12 cellular contexts compared by ENCODE assay signal in the genomic region with DNA sequence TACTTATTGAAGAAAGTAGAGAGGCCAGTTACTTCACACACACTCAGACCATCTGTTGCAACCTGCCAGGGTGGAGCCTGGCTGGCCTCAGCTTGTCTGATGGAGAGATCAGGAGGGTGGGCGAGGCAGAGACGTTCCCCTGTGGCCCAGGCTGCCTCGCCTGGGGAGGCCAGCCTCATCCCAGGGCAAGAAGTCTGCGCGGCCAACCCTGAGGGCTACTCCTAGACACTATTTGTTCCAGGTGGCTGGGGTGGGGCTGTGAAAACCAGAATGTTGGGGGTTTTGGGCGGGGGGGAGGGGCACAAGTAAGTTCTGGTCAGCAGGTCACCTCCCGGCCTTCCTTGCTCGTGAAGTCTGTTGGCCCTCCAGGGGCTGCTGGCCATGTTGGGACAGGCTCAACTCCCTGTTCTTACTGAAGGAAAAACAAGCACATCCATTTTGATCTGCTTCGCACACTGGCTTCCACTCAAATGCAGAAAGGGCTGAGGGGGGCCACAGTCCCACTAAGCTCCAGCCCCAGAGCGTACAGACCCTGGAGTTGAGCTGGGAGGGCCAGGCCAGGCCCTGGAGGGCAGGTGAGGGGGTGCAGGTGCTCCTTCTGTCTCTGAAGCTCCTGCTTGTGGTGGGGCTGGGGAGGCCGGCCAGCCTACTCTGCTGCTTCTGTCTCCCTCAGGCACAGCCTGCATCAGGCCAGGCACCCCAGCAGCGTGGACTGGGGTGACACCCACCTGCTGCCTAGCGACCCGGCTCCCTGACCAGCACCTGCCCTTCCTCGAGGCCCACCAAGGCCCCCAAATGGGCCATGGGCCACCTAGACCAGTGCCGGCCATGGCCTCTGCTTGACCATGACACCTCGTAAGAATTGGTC. TPM values are rescaled to one million over a fixed set of nuclear protein-coding genes. Genes with fewer than 3 reads are reported as not detected.
A peak's percentile ranks its signal among the peaks of the same experiment; 100 is the strongest.
DNase-seq lines count a peak whose midpoint lies in the region; ATAC-seq, FAIRE-seq and TF ChIP-seq lines count a peak whose summit lies in the region.
"Had no signal": no experiment of that assay in that cellular context is flagged by ENCODE, and none has a peak within 500 bp of the region (broad histone marks: within the 10 kb centered on the region; RNA-seq: fewer than 3 reads in every experiment).

No MANE protein-coding gene starts in this region.

- intact Hi-C loops in kidney (cut with DNase I), result no loop called here
- intact Hi-C loops in tibial artery (cut with DNase I; ENCODE audit: low total_unique reads), result no loop called here

- H3K27ac ChIP-seq in RWPE1 (peak overlapping the region; percentile 41; the same call in 1 of the 2 replicates), kidney (ENCODE audit: low read depth in 2 of 2, low read length in 2 of 2) (no peak overlapping the region), tibial artery (no peak overlapping the region)

- H3K4me1 ChIP-seq in kidney (ENCODE audit: control insufficient read depth in 1 of 2, insufficient read depth in 1 of 2, low read depth in 1 of 2, low read length in 2 of 2), result no peaks in the 10 kb centered on the region
- H3K4me1 ChIP-seq in tibial artery, result no peaks in the 10 kb centered on the region

- H3K4me3 ChIP-seq in kidney (ENCODE audit: low read length in 2 of 2) (no peak overlapping the region), tibial artery (no peak overlapping the region)

- DNase-seq in activated CD8-positive, alpha-beta memory T cell treated with anti-CD3 and anti-CD28 coated beads for 24 hours, result peak; percentile 56
- DNase-seq in activated CD8-positive, alpha-beta memory T cell treated with anti-CD3 and anti-CD28 coated beads, Interleukin-2, amount 50 U/mL, for 4 hours, result no peak
- DNase-seq in RWPE1 (ENCODE audit: low spot score) (no peak), kidney (peak; percentile 80), tibial artery (peak; percentile 15 to 53), AG08395 (ENCODE audit: low spot score) (no peak)
- DNase-seq: GF-D8, KBM-7, NCI-H1105 had no signal

- FAIRE-seq in kidney (lab: Jason Lieb, UNC), result no peak
- FAIRE-seq: D721Med had no signal

- CTCF ChIA-PET in RWPE1 (lab: Yijun Ruan, JAX), result interaction anchor here (1.2 kb wide), 1 partner anchor 184 kb away, joined by 4 read pairs; no protein-coding TSS in a partner anchor

- no peak for TF ChIP-seq CTCF in RWPE1 (conservative IDR thresholded peaks at IDR 0.05; ENCODE audit: low read depth)
- TF ChIP-seq CTCF in kidney (IDR thresholded peaks at IDR 0.05; ENCODE audit: borderline replicate concordance, extremely low read depth, insufficient read depth), result no peak
- TF ChIP-seq CTCF in tibial artery (IDR thresholded peaks at IDR 0.05), result no peak

- POLR2A ChIA-PET in RWPE1 (lab: Yijun Ruan, JAX; ENCODE audit: low non-redundant PET), result no interaction called here

- H3K27me3 ChIP-seq in tibial artery, result no peaks in the 10 kb centered on the region

- ATAC-seq in HG03354 (IDR thresholded peaks at IDR 0.05; ENCODE audit: poor library complexity, severe bottlenecking, unreplicated experiment), result no peak
- no peak for ATAC-seq in HG02870 (IDR thresholded peaks at IDR 0.05; ENCODE audit: unreplicated experiment)

- H3K9me3 ChIP-seq in kidney (ENCODE audit: control insufficient read depth in 1 of 2, low read length in 2 of 2) (no peaks in the 10 kb centered on the region), tibial artery (no peaks in the 10 kb centered on the region)

- peaks cover 17 to 22% of the 10 kb centered on the region in 2 donors for H3K36me3 ChIP-seq in kidney (ENCODE audit: control insufficient read depth in 1 of 2, insufficient read depth in 2 of 2, low read length in 2 of 2)
- H3K36me3 ChIP-seq in tibial artery, result peaks cover 18 to 32% (median 24%) of the 10 kb centered on the region in 3 donors

- H3K9ac ChIP-seq in kidney (ENCODE audit: low read length in 2 of 2), result no peak overlapping the region

RNA-seq across cellular contexts. Expression of a gene that starts 46.6 kb away (rescaled TPM):
- 59.8 TPM for total RNA-seq in kidney
- 27.0 TPM for polyA plus RNA-seq in kidney (ENCODE audit: insufficient read depth, low read depth, low replicate concordance)

RNA-seq across cellular contexts. Expression of a gene that starts 53.9 kb away (rescaled TPM):
- total RNA-seq in kidney, result 7.0 TPM
- 72.8 TPM for polyA plus RNA-seq in kidney (ENCODE audit: insufficient read depth, low read depth, low replicate concordance)

Comparison
In these comparisons a context has a peak if more than half of its experiments do, and no peak if none do; other contexts are left out.
1. DNase-seq: peak in activated CD8-positive, alpha-beta memory T cell treated with anti-CD3 and anti-CD28 coated beads for 24 hours (single experiment), kidney (single experiment) and tibial artery (2 of 2); none in activated CD8-positive, alpha-beta memory T cell treated with anti-CD3 and anti-CD28 coated beads, Interleukin-2, amount 50 U/mL, for 4 hours (single experiment), RWPE1 (single experiment) and AG08395 (single experiment).